19 cellular contexts compared by ENCODE assay signal in genomic region chr2:156001851-156002250, GRCh38.
DNase-seq lines count a peak whose midpoint lies in the region; ATAC-seq, FAIRE-seq and TF ChIP-seq lines count a peak whose summit lies in the region.
"Had no signal": no experiment of that assay in that cellular context is flagged by ENCODE, and none has a peak within 500 bp of the region (broad histone marks: within the 10 kb centered on the region; RNA-seq: fewer than 3 reads in every experiment).

No MANE protein-coding gene starts in this region.

- CTCF ChIA-PET in K562 (lab: Yijun Ruan, JAX; ENCODE audit: low intra/inter-chr PET ratio), result no interaction called here

- H3K9me1 ChIP-seq in K562 (ENCODE audit: control insufficient read depth, insufficient read depth, low read length), result no peaks in the 10 kb centered on the region

- H3K9me3 ChIP-seq in K562 (replicated peaks; ENCODE audit: control insufficient read depth, insufficient read depth, low read depth, low read length), result no peaks in the 10 kb centered on the region
- no peaks in the 10 kb centered on the region for H3K9me3 ChIP-seq in kidney (ENCODE audit: control insufficient read depth in 1 of 2, low read length in 2 of 2)
- H3K9me3 ChIP-seq: BLaER1, Caco-2 had no signal

- POLR2A ChIA-PET in K562 (lab: Yijun Ruan, JAX), result no interaction called here

- no TSS peak for BruUV-seq in K562 (replicated peaks; lab: Mats Ljungman, UMichigan)

- TF ChIP-seq CTCF in K562 (IDR thresholded peaks at IDR 0.05 in 2 of 3, conservative IDR thresholded peaks at IDR 0.05 in 1 of 3; ENCODE audit: insufficient read depth in 2 of 3, low read depth in 1 of 3, low read length in 3 of 3) (no peak), kidney (IDR thresholded peaks at IDR 0.05; ENCODE audit: borderline replicate concordance, extremely low read depth, insufficient read depth) (no peak)

- H3K4me1 ChIP-seq in K562 (replicated peaks in 1 of 2; ENCODE audit: control insufficient read depth in 2 of 2, insufficient read depth in 2 of 2, low read length in 2 of 2) (peaks cover 0 to 5% of the 10 kb centered on the region in 2 experiments; a peak in 1 of 5 replicates), kidney (ENCODE audit: control insufficient read depth in 1 of 2, insufficient read depth in 1 of 2, low read depth in 1 of 2, low read length in 2 of 2) (no peaks in the 10 kb centered on the region)
- H3K4me1 ChIP-seq: BLaER1, Caco-2 had no signal

- H3K27ac ChIP-seq in K562 (ENCODE audit: extremely low read depth, low read depth, low read length) (no peak overlapping the region), kidney (ENCODE audit: low read depth in 2 of 2, low read length in 2 of 2) (no peak overlapping the region)
- H3K27ac ChIP-seq: BLaER1, C4-2B had no signal

- TF ChIP-seq POLR2A in K562 (conservative IDR thresholded peaks at IDR 0.05), result no peak

- no peak for TF ChIP-seq EP300 in K562 (IDR thresholded peaks at IDR 0.05; ENCODE audit: low read length)

- no peak overlapping the region for H3K4me2 ChIP-seq in K562 (ENCODE audit: insufficient read depth, low read length)
- H3K4me2 ChIP-seq: BLaER1, GM23338 had no signal

- ATAC-seq in K562 (no peak), HG03280 (IDR thresholded peaks at IDR 0.05; ENCODE audit: unreplicated experiment) (no peak)
- ATAC-seq: CD8-positive, alpha-beta T cell; GM12878; GM23338; HCT116 had no signal

- H3K27me3 ChIP-seq in K562 (ENCODE audit: control insufficient read depth in 2 of 2, insufficient read depth in 2 of 2, low read length in 2 of 2), result no peaks in the 10 kb centered on the region
- H3K27me3 ChIP-seq: BLaER1 had no signal

- in situ Hi-C loops in K562 (cut with MboI), result no loop called here

- no peak for TF ChIP-seq RAD21 in K562 (CRISPR knock-in tag; conservative IDR thresholded peaks at IDR 0.05 in 1 of 2, IDR thresholded peaks at IDR 0.05 in 1 of 2)

- intact Hi-C loops in K562 (cut with micrococcal nuclease), result no loop called here
- intact Hi-C loops in kidney (cut with DNase I), result no loop called here
- intact Hi-C loops in head of caudate nucleus (cut with DNase I), result no loop called here

- H2AFZ ChIP-seq in K562 (ENCODE audit: low read depth, low read length), result no peak overlapping the region
- H2AFZ ChIP-seq: GM23338 had no signal

- no peak overlapping the region for H3K9ac ChIP-seq in K562 (ENCODE audit: insufficient read depth in 1 of 2, low read depth in 2 of 2, low read length in 2 of 2)
- H3K9ac ChIP-seq in kidney (ENCODE audit: low read length in 2 of 2), result no peak overlapping the region
- H3K9ac ChIP-seq: BLaER1 had no signal

- no peaks in the 10 kb centered on the region for H4K20me1 ChIP-seq in K562 (replicated peaks; ENCODE audit: control insufficient read depth, insufficient read depth, low read length)
- H4K20me1 ChIP-seq: BLaER1 had no signal

- no peak for DNase-seq in RCC 7860 (ENCODE audit: low spot score)
- DNase-seq in K562 (ENCODE audit: extremely low read depth in 1 of 4, low spot score in 3 of 4), result no peak
- no peak for DNase-seq in kidney
- no peak for DNase-seq in NCI-H2029 (lab: John Stamatoyannopoulos, UW)
- no peak for DNase-seq in head of caudate nucleus
- DNase-seq: Caco-2; CD4-positive, CD25-positive, alpha-beta regulatory T cell; CD8-positive, alpha-beta T cell; DMS153; EL; GDM1; H9 had no signal

- FAIRE-seq in RCC 7860 (lab: Jason Lieb, UNC) (peak; percentile 55), K562 (lab: Jason Lieb, UNC) (no peak), kidney (lab: Jason Lieb, UNC) (peak; percentile 96)
- FAIRE-seq: GM12878, GM19239 had no signal

- whole genome bisulfite sequencing in K562 (ENCODE audit: insufficient coverage, low coverage, missing lambda C conversion rate), result 0% methylated on average over 1 of the region's 1 CpG

- no peaks in the 10 kb centered on the region for H3K79me2 ChIP-seq in K562 (ENCODE audit: control insufficient read depth, insufficient read depth, low read length)

- H3K36me3 ChIP-seq in K562 (ENCODE audit: control insufficient read depth, insufficient read depth, low read length), result no peaks in the 10 kb centered on the region
- no peaks in the 10 kb centered on the region for H3K36me3 ChIP-seq in kidney (ENCODE audit: control insufficient read depth in 1 of 2, insufficient read depth in 2 of 2, low read length in 2 of 2)
- H3K36me3 ChIP-seq: BLaER1 had no signal

- H3K4me3 ChIP-seq in K562 (no peak overlapping the region), kidney (ENCODE audit: low read length in 2 of 2) (no peak overlapping the region)
- H3K4me3 ChIP-seq: BLaER1, GM12878, GM23338 had no signal

TF ChIP-seq in K562, 482 proteins besides CTCF, POLR2A, EP300 and RAD21:
- TF ChIP-seq ZBTB17 (CRISPR knock-in tag; IDR thresholded peaks at IDR 0.05) (no peak), ZNF445 (CRISPR knock-in tag; IDR thresholded peaks at IDR 0.05; ENCODE audit: low read depth) (no peak), TAF7 (tag; IDR thresholded peaks at IDR 0.05) (no peak), CBX3 (IDR thresholded peaks at IDR 0.05; ENCODE audit: borderline replicate concordance in 1 of 2, low read length in 2 of 2) (no peak), TEAD4 (IDR thresholded peaks at IDR 0.05; ENCODE audit: low read length) (no peak), TEAD4 (CRISPR knock-in tag; IDR thresholded peaks at IDR 0.05; ENCODE audit: borderline replicate concordance) (no peak), NR2F6 (CRISPR knock-in tag; IDR thresholded peaks at IDR 0.05) (no peak), DDX20 (tag; IDR thresholded peaks at IDR 0.05; ENCODE audit: low read depth) (no peak), RB1 (IDR thresholded peaks at IDR 0.05; ENCODE audit: low read depth) (no peak), SAFB2 (IDR thresholded peaks at IDR 0.05; ENCODE audit: borderline replicate concordance, low read depth, low read length, severe bottlenecking) (no peak), CUX1 (CRISPR knock-in tag; IDR thresholded peaks at IDR 0.05) (no peak), PCBP2 (IDR thresholded peaks at IDR 0.05; ENCODE audit: low read depth, low read length, poor library complexity, severe bottlenecking) (peak; percentile 81), HNRNPK (IDR thresholded peaks at IDR 0.05; ENCODE audit: low read depth, low read length, poor library complexity, severe bottlenecking) (peak; percentile 85)
